14 cellular contexts compared by ENCODE assay signal in genomic region chrX:150889131-150889530, GRCh38.
"Had no signal": no experiment of that assay in that cellular context is flagged by ENCODE, and none has a peak within 500 bp of the region (broad histone marks: within the 10 kb centered on the region; RNA-seq: fewer than 3 reads in every experiment).

No MANE protein-coding gene starts in this region.

- H3K27me3 Mint-ChIP-seq: naive thymus-derived CD4-positive, alpha-beta T cell had no signal

- H3K4me1 Mint-ChIP-seq: immature natural killer cell had no signal

- H3K9me3 Mint-ChIP-seq: immature natural killer cell; naive thymus-derived CD4-positive, alpha-beta T cell had no signal

- H3K4me3 ChIP-seq: coronary artery, ovary, right atrium auricular region, suprapubic skin, tibial nerve, upper lobe of right lung had no signal

- H3K27ac Mint-ChIP-seq: immature natural killer cell; naive thymus-derived CD4-positive, alpha-beta T cell had no signal

- H3K27ac ChIP-seq: coronary artery, ovary, right atrium auricular region, suprapubic skin, tibial nerve, upper lobe of right lung had no signal

- H3K9me3 ChIP-seq: ovary, right atrium auricular region, suprapubic skin, tibial nerve, upper lobe of right lung had no signal

- DNase-seq: effector CD8-positive, alpha-beta T cell; glutamatergic neuron; immature natural killer cell; mesendoderm; naive thymus-derived CD4-positive, alpha-beta T cell; ovary; small intestine; stimulated activated CD4-positive, alpha-beta T cell treated with anti-CD3 and anti-CD28 coated beads, Interleukin-12 subunit alpha, Interleukin-12 subunit beta, amount 100 ng/mL, for 4 hours; stimulated activated naive CD4-positive, alpha-beta T cell treated with Interleukin-2 at 50 U/mL for 16 hours; upper lobe of right lung had no signal

- H3K36me3 Mint-ChIP-seq: immature natural killer cell had no signal

- H3K36me3 ChIP-seq: ovary, right atrium auricular region, suprapubic skin, tibial nerve, upper lobe of right lung had no signal

- H3K4me3 Mint-ChIP-seq: immature natural killer cell; naive thymus-derived CD4-positive, alpha-beta T cell had no signal

- H3K27me3 ChIP-seq: ovary, right atrium auricular region, suprapubic skin, tibial nerve, upper lobe of right lung had no signal

- H3K4me1 ChIP-seq: right atrium auricular region, suprapubic skin, tibial nerve, upper lobe of right lung had no signal
